Comparison of ENCODE assay signal across 8 cellular contexts in the genomic region with DNA sequence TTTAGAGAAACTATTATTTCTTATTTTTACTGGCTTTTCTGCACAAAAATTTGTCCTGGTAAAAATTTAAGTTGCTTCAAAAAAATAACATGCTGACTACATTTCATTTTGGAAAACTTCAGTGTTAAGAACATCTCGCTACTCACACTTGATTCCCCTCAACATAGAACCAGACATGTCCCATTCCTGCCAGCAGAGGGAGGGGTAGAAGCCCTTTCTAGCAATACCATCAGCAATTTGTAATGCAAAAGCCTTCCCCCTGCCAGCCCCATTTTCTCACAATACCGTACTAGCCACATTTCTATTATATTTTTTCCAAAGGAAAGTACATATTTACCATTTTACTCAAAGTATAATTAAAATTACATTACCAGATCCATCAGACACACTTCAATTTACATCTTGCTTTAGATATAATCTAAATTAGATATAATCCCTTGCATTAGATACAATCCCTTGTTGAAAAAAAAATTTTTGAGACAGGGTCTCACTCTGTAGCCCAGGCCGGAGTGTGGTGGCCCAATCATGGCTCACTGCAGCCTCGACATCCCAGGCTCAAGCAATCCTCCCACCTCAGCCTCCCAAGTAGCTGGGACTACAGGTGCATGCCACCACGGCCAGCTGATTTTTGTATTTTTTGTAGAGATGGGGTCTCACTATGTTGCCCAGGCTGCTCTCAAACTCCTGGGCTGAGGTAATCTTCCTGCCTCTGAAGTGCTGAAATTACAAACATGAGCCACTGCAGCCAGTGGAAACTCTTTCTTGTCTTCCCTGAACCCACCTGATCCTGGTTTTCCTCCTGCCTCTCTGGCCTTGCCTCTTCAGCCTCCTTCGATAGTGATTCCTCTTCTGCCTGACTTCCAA. TPM values are rescaled to one million over a fixed set of nuclear protein-coding genes. Genes with fewer than 3 reads are reported as not detected.
A peak's percentile ranks its signal among the peaks of the same experiment; 100 is the strongest.
DNase-seq lines count a peak whose midpoint lies in the region; ATAC-seq, FAIRE-seq and TF ChIP-seq lines count a peak whose summit lies in the region.

No MANE protein-coding gene starts in this region.

- H3K4me3 Mint-ChIP-seq in chondrocyte (ENCODE audit: unreplicated experiment) = no peak overlapping the region

- H3K27ac ChIP-seq in thoracic aorta = peak overlapping the region in 1 of 2 donors; percentile 11

- no peaks in the 10 kb centered on the region for H3K9me3 ChIP-seq in thoracic aorta

- no peak for FAIRE-seq in GM12892 (lab: Jason Lieb, UNC)

- ATAC-seq in HG03432 (IDR thresholded peaks at IDR 0.05; ENCODE audit: unreplicated experiment) (peak; percentile 74), left lobe of liver (peak; percentile 99), thoracic aorta (ENCODE audit: insufficient number of reproducible peaks, low FRiP score, low read depth) (no peak), HG03196 (IDR thresholded peaks at IDR 0.05; ENCODE audit: unreplicated experiment) (no peak)

- peaks cover 12 to 23% of the 10 kb centered on the region in 2 donors for H3K4me1 ChIP-seq in thoracic aorta (ENCODE audit: control insufficient read depth in 1 of 2, low read depth in 2 of 2)

- TF ChIP-seq CTCF in chondrocyte (IDR thresholded peaks at IDR 0.05) = peak; percentile 91
- peak; percentile 72 for TF ChIP-seq CTCF in thoracic aorta (IDR thresholded peaks at IDR 0.05)

- DNase-seq in Ammon's horn (ENCODE audit: low spot score) (peak; percentile 41), GM12892 (ENCODE audit: insufficient read length) (peak; percentile 13), RKO (ENCODE audit: low spot score) (peak; percentile 75), chondrocyte (ENCODE audit: low spot score) (no peak), left lobe of liver (ENCODE audit: low spot score) (peak; percentile 63), thoracic aorta (ENCODE audit: low spot score) (peak; percentile 27)

- TF ChIP-seq POLR2A in GM12892 (IDR thresholded peaks at IDR 0.05; ENCODE audit: low read depth, low read length) = no peak

- H3K36me3 Mint-ChIP-seq in chondrocyte (ENCODE audit: low read depth) = peaks cover 10% of the 10 kb centered on the region

- H3K4me3 ChIP-seq in thoracic aorta = no peak overlapping the region

- peaks cover 17% of the 10 kb centered on the region for H3K4me1 Mint-ChIP-seq in chondrocyte (ENCODE audit: low read depth)

- peaks cover 16% of the 10 kb centered on the region for H3K9me3 Mint-ChIP-seq in chondrocyte (ENCODE audit: low read depth)

- H3K27me3 ChIP-seq in thoracic aorta (replicated peaks; ENCODE audit: insufficient read depth) = no peaks in the 10 kb centered on the region

- H3K27me3 Mint-ChIP-seq in chondrocyte (ENCODE audit: low read depth) = no peaks in the 10 kb centered on the region

- no peaks in the 10 kb centered on the region for H3K36me3 ChIP-seq in thoracic aorta

- H3K27ac Mint-ChIP-seq in chondrocyte (ENCODE audit: unreplicated experiment) = no peak overlapping the region

RNA-seq across cellular contexts. Expression of a gene that starts 39.6 kb away (rescaled TPM):
- 8.6 TPM for polyA plus RNA-seq in GM12892 (2012; ENCODE audit: missing spikeins)
- total RNA-seq in chondrocyte = 1.8 to 2.3 TPM (median 2.1 TPM) in 3 replicates
- total RNA-seq in left lobe of liver = 23.9 TPM
- total RNA-seq in thoracic aorta = 1 to 10 TPM; 1.4 to 2.1 TPM

RNA-seq across cellular contexts. Expression of a gene that starts 45.2 kb away (rescaled TPM):
- 0.06 TPM for polyA plus RNA-seq in GM12892 (2012; ENCODE audit: missing spikeins)
- 0.48 to 1.3 TPM (median 1.1 TPM) in 3 replicates for total RNA-seq in chondrocyte
- total RNA-seq in left lobe of liver = 0.53 TPM
- 1 to 10 TPM; 5.2 to 6.2 TPM for total RNA-seq in thoracic aorta

Comparison
In these comparisons a context has a peak if more than half of its experiments do, and no peak if none do; other contexts are left out.
1. ATAC-seq: peak in HG03432 (single experiment) and left lobe of liver (single experiment); none in thoracic aorta (single experiment) and HG03196 (single experiment).